In the genomic region with DNA sequence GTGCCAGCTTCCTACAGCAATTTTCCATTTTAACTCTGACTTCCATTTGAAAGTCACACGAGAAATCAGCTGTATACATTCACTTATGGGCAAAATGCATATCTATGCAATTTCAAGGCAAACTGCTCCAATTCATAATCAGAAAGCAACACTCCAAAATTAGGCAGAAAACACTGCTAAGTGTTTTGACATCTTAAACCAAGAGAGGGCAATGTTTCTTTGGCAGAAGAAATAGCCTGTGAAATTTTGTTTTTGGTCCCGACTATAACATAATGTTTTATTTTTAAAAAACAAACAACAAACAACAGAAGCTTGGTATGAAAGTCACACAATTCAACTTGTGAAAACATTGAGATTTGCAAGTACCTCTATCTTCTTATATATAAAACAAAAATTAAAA, we compare ENCODE assay signal across 16 cellular contexts. TPM values are rescaled to one million over a fixed set of nuclear protein-coding genes. Genes with fewer than 3 reads are reported as not detected.
DNase-seq lines count a peak whose midpoint lies in the region; ATAC-seq and TF ChIP-seq lines count a peak whose summit lies in the region.
"Had no signal": no experiment of that assay in that cellular context is flagged by ENCODE, and none has a peak within 500 bp of the region (broad histone marks: within the 10 kb centered on the region; RNA-seq: fewer than 3 reads in every experiment).

No MANE protein-coding gene starts in this region.

- no peak for ATAC-seq in left ventricle myocardium superior
- ATAC-seq in RWPE2 (ENCODE audit: low read depth), result no peak
- ATAC-seq in GM18873 (IDR thresholded peaks at IDR 0.05; ENCODE audit: low FRiP score, unreplicated experiment), result no peak
- no peak for ATAC-seq in HG03135 (IDR thresholded peaks at IDR 0.05; ENCODE audit: unreplicated experiment)
- ATAC-seq: left lung, WTC11 had no signal

- DNase-seq in left ventricle myocardium inferior, result no peak
- no peak for DNase-seq in left ventricle myocardium superior
- no peak for DNase-seq in RWPE2 (ENCODE audit: low spot score)
- DNase-seq in fibroblast of mammary gland (ENCODE audit: low read depth), result no peak
- DNase-seq in NCI-H2196 (lab: John Stamatoyannopoulos, UW; ENCODE audit: unreplicated experiment), result no peak
- DNase-seq in activated CD4-positive, alpha-beta T cell treated with anti-CD3 and anti-CD28 coated beads, Interleukin-2, amount 50 U/mL, for 4 hours, result no peak
- DNase-seq: activated naive CD4-positive, alpha-beta T cell treated with anti-CD3 and anti-CD28 coated beads, Interleukin-2, amount 50 U/mL, for 16 hours; dermis blood vessel endothelial cell; DND-41; glutamatergic neuron; left lung; NCI-H1694 treated with DMSO at 0.1 percent for 48 hours had no signal

- TF ChIP-seq CTCF in left ventricle myocardium inferior (IDR thresholded peaks at IDR 0.05; ENCODE audit: borderline replicate concordance), result peak; percentile 34
- TF ChIP-seq CTCF in RWPE2 (IDR thresholded peaks at IDR 0.05; ENCODE audit: poor library complexity, severe bottlenecking), result peak; percentile 36
- peak; percentile 42 for TF ChIP-seq CTCF in fibroblast of mammary gland (conservative IDR thresholded peaks at IDR 0.05; ENCODE audit: control insufficient read depth, insufficient read depth, low read depth, low read length)

- peak overlapping the region; percentile 71 for H3K27ac ChIP-seq in left ventricle myocardium inferior (replicated peaks)
- no peak overlapping the region for H3K27ac ChIP-seq in RWPE2 (ENCODE audit: poor library complexity, severe bottlenecking)
- H3K27ac ChIP-seq: left lung, SK-N-MC had no signal

- intact Hi-C loops in left ventricle myocardium inferior (cut with micrococcal nuclease) (no loop called here), left ventricle myocardium superior (cut with micrococcal nuclease) (no loop called here)

- H3K4me1 ChIP-seq in left ventricle myocardium inferior (peaks cover 57% of the 10 kb centered on the region), RWPE2 (ENCODE audit: insufficient read depth, poor library complexity, severe bottlenecking) (no peaks in the 10 kb centered on the region)

- H3K9me3 ChIP-seq in left ventricle myocardium inferior (replicated peaks) (peaks cover 5% of the 10 kb centered on the region), RWPE2 (ENCODE audit: severe bottlenecking) (no peaks in the 10 kb centered on the region)
- H3K9me3 ChIP-seq: left lung had no signal

- peak overlapping the region; percentile 53 for H3K4me3 ChIP-seq in left ventricle myocardium inferior
- H3K4me3 ChIP-seq in RWPE2 (ENCODE audit: severe bottlenecking), result no peak overlapping the region
- H3K4me3 ChIP-seq in fibroblast of mammary gland (ENCODE audit: control insufficient read depth, low read depth, low read length), result no peak overlapping the region
- H3K4me3 ChIP-seq: left lung, SK-N-MC had no signal

- no peaks in the 10 kb centered on the region for H3K36me3 ChIP-seq in left ventricle myocardium inferior
- no peaks in the 10 kb centered on the region for H3K36me3 ChIP-seq in RWPE2 (ENCODE audit: low read depth)
- H3K36me3 ChIP-seq: left lung had no signal

- H3K27me3 ChIP-seq in left ventricle myocardium inferior (ENCODE audit: low read depth) (no peaks in the 10 kb centered on the region), RWPE2 (ENCODE audit: insufficient read depth, poor library complexity, severe bottlenecking) (no peaks in the 10 kb centered on the region)
- H3K27me3 ChIP-seq: left lung had no signal

RNA-seq across cellular contexts. Expression of a gene that starts 42.6 kb away (rescaled TPM):
- 74.8 TPM for total RNA-seq in left ventricle myocardium inferior
- 63.2 TPM for total RNA-seq in left ventricle myocardium superior
